In the genomic region with DNA sequence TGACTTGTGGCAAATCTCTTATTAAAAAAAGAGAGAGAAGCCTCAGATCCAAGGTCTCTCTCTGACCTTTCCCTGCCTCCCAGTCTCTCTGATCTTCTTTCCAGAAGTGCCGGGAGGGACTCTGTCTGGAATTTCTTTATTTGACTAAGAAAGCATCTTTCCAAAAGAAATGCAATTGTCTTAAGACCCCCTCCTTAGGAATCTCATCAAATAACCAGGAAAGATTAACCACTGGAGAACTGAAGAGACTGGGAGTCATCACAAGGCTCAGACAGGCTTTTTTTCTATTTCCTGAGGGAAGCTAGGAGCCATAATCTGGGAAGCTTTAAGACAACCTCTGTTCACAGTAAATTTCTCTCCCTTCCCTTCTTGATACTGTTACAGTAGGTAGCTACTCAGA, we compare ENCODE assay signal across 2 cellular contexts.
TF ChIP-seq lines count a peak whose summit lies in the region.

No MANE protein-coding gene starts in this region.

TF ChIP-seq in GM23338, 12 proteins besides CTCF, POLR2A, EP300 and RAD21 (continues in another document):
- no peak for TF ChIP-seq REST (IDR thresholded peaks at IDR 0.05; ENCODE audit: unreplicated experiment)
- no peak for TF ChIP-seq CREB1 (CRISPR knock-in tag; IDR thresholded peaks at IDR 0.05; ENCODE audit: low read depth)
- TF ChIP-seq POLR2AphosphoS5 (IDR thresholded peaks at IDR 0.05; ENCODE audit: low read depth): no peak
- no peak for TF ChIP-seq EZH2phosphoT487 (IDR thresholded peaks at IDR 0.05; ENCODE audit: unreplicated experiment)
- TF ChIP-seq NANOG (IDR thresholded peaks at IDR 0.05; ENCODE audit: borderline replicate concordance): no peak
- TF ChIP-seq JUNB (IDR thresholded peaks at IDR 0.05; ENCODE audit: unreplicated experiment): no peak
- TF ChIP-seq, protein P1, sequence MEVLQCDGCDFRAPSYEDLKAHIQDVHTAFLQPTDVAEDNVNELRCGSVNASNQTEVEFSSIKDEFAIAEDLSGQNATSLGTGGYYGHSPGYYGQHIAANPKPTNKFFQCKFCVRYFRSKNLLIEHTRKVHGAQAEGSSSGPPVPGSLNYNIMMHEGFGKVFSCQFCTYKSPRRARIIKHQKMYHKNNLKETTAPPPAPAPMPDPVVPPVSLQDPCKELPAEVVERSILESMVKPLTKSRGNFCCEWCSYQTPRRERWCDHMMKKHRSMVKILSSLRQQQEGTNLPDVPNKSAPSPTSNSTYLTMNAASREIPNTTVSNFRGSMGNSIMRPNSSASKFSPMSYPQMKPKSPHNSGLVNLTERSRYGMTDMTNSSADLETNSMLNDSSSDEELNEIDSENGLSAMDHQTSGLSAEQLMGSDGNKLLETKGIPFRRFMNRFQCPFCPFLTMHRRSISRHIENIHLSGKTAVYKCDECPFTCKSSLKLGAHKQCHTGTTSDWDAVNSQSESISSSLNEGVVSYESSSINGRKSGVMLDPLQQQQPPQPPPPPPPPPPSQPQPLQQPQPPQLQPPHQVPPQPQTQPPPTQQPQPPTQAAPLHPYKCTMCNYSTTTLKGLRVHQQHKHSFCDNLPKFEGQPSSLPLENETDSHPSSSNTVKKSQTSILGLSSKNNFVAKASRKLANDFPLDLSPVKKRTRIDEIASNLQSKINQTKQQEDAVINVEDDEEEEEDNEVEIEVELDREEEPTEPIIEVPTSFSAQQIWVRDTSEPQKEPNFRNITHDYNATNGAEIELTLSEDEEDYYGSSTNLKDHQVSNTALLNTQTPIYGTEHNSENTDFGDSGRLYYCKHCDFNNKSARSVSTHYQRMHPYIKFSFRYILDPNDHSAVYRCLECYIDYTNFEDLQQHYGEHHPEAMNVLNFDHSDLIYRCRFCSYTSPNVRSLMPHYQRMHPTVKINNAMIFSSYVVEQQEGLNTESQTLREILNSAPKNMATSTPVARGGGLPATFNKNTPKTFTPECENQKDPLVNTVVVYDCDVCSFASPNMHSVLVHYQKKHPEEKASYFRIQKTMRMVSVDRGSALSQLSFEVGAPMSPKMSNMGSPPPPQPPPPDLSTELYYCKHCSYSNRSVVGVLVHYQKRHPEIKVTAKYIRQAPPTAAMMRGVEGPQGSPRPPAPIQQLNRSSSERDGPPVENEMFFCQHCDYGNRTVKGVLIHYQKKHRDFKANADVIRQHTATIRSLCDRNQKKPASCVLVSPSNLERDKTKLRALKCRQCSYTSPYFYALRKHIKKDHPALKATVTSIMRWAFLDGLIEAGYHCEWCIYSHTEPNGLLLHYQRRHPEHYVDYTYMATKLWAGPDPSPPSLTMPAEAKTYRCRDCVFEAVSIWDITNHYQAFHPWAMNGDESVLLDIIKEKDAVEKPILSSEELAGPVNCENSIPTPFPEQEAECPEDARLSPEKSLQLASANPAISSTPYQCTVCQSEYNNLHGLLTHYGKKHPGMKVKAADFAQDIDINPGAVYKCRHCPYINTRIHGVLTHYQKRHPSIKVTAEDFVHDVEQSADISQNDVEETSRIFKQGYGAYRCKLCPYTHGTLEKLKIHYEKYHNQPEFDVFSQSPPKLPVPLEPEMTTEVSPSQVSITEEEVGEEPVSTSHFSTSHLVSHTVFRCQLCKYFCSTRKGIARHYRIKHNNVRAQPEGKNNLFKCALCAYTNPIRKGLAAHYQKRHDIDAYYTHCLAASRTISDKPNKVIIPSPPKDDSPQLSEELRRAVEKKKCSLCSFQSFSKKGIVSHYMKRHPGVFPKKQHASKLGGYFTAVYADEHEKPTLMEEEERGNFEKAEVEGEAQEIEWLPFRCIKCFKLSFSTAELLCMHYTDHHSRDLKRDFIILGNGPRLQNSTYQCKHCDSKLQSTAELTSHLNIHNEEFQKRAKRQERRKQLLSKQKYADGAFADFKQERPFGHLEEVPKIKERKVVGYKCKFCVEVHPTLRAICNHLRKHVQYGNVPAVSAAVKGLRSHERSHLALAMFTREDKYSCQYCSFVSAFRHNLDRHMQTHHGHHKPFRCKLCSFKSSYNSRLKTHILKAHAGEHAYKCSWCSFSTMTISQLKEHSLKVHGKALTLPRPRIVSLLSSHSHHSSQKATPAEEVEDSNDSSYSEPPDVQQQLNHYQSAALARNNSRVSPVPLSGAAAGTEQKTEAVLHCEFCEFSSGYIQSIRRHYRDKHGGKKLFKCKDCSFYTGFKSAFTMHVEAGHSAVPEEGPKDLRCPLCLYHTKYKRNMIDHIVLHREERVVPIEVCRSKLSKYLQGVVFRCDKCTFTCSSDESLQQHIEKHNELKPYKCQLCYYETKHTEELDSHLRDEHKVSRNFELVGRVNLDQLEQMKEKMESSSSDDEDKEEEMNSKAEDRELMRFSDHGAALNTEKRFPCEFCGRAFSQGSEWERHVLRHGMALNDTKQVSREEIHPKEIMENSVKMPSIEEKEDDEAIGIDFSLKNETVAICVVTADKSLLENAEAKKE (CRISPR knock-in tag; IDR thresholded peaks at IDR 0.05): no peak
- TF ChIP-seq ZNF331 (CRISPR knock-in tag; IDR thresholded peaks at IDR 0.05; ENCODE audit: low read depth): no peak
- no peak for TF ChIP-seq ZNF114 (CRISPR knock-in tag; IDR thresholded peaks at IDR 0.05)
- TF ChIP-seq STAT1 (IDR thresholded peaks at IDR 0.05; ENCODE audit: unreplicated experiment): no peak
- TF ChIP-seq EZH2 (IDR thresholded peaks at IDR 0.05; ENCODE audit: low read depth, unreplicated experiment): no peak

TF ChIP-seq in WTC11, 78 proteins besides CTCF, POLR2A, EP300 and RAD21 (continued from another document):
- TF ChIP-seq ZNF532 (CRISPR knock-in tag; IDR thresholded peaks at IDR 0.05; ENCODE audit: borderline replicate concordance): no peak
TF ChIP-seq in WTC11: peak in this region for 0.
